In the genomic region with DNA sequence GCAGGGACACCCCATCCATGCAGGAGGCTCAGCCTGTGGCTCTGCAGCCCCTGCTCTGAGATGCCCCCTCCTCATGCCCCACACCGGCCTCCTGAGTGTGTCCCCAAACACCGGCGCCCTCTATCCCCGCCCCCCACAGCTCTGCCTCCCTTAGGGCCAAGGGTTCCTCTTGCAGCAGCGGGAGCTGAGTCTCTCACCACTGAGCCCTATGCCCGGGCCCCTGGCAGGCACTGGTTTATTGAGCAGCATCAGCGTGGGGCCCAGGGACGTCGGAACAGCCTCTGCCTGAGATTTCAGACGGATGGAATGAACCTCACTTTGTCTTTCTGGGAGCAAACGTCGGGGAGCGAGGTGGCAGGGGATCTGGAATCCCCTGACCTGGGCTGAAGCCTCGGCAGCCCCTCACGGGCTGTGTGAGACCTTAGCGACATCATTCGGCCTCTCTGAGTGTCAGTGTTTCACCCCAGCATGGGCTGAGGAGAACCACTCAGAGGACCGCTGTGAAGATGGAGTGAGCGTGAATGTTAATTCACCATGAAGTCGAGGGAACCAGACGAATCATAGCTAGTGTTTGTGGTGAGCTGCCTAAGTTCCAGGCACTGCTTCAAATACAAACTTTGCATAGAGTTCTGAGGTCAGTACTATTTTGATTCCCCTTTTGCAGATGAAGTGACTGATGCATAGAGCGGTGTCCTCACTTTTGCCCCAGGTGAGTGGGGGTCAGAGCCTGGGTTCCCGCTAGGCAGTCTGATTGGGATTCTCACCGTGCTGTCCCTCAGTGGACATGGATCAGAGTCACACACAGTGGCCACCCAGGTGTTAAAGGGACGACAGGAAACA, we compare ENCODE assay signal across 10 cellular contexts. TPM values are rescaled to one million over a fixed set of nuclear protein-coding genes. Genes with fewer than 3 reads are reported as not detected.
DNase-seq lines count a peak whose midpoint lies in the region; ATAC-seq, FAIRE-seq and TF ChIP-seq lines count a peak whose summit lies in the region.
"Had no signal": no experiment of that assay in that cellular context is flagged by ENCODE, and none has a peak within 500 bp of the region (broad histone marks: within the 10 kb centered on the region; RNA-seq: fewer than 3 reads in every experiment).

No MANE protein-coding gene starts in this region.

- H3K79me2 ChIP-seq in SU-DHL-6 (ENCODE audit: insufficient read depth, low read length) = no peaks in the 10 kb centered on the region
- no peaks in the 10 kb centered on the region for H3K79me2 ChIP-seq in H9 (ENCODE audit: insufficient read depth, low read length)

- no peaks in the 10 kb centered on the region for H3K79me1 ChIP-seq in H9 (ENCODE audit: insufficient read depth, low read depth, low read length, poor library complexity, severe bottlenecking)

- H3K27me3 ChIP-seq in CD4-positive, CD25-positive, alpha-beta regulatory T cell (ENCODE audit: control insufficient read depth, insufficient read depth, low read length) = peaks cover 4% of the 10 kb centered on the region
- no peaks in the 10 kb centered on the region for H3K27me3 ChIP-seq in SU-DHL-6 (ENCODE audit: low read length)
- H3K27me3 ChIP-seq in H9 (ENCODE audit: insufficient read depth, low read length) = no peaks in the 10 kb centered on the region; the same call in 1 of the 2 replicates
- peaks cover 26% of the 10 kb centered on the region for H3K27me3 ChIP-seq in left ventricle myocardium inferior (ENCODE audit: low read depth)

- no peaks in the 10 kb centered on the region for H3K36me3 ChIP-seq in CD4-positive, CD25-positive, alpha-beta regulatory T cell (ENCODE audit: control insufficient read depth, insufficient read depth, low read length)
- H3K36me3 ChIP-seq in SU-DHL-6 (ENCODE audit: low read length) (no peaks in the 10 kb centered on the region), left ventricle myocardium inferior (no peaks in the 10 kb centered on the region)

- no peak overlapping the region for H2AK5ac ChIP-seq in H9 (ENCODE audit: insufficient read length, low read length)

- H3K23ac ChIP-seq in H9 (ENCODE audit: insufficient read length, low read depth, low read length) = no peak overlapping the region

- H3K9me3 Mint-ChIP-seq in CD4-positive, CD25-positive, alpha-beta regulatory T cell = no peaks in the 10 kb centered on the region
- H3K9me3 Mint-ChIP-seq in H9 = no peaks in the 10 kb centered on the region

- H4K5ac ChIP-seq in H9 (ENCODE audit: insufficient read length, low read depth, low read length) = no peak overlapping the region

- TF ChIP-seq CTCF in SU-DHL-6 (IDR thresholded peaks at IDR 0.05; ENCODE audit: insufficient read depth, low read length, poor library complexity, severe bottlenecking) (no peak), H9 (conservative IDR thresholded peaks at IDR 0.05) (no peak), left ventricle myocardium inferior (IDR thresholded peaks at IDR 0.05; ENCODE audit: borderline replicate concordance) (no peak)

- H2BK5ac ChIP-seq in H9 (ENCODE audit: insufficient read length, low read length) = no peak overlapping the region

- no peaks in the 10 kb centered on the region for H4K20me1 ChIP-seq in SU-DHL-6 (ENCODE audit: low read depth, low read length)
- H4K20me1 ChIP-seq in H9 (ENCODE audit: control insufficient read depth, insufficient read depth, insufficient read length) = no peaks in the 10 kb centered on the region

- no peak overlapping the region for H3K4me3 ChIP-seq in CD4-positive, CD25-positive, alpha-beta regulatory T cell (ENCODE audit: low read depth, low read length)
- no peak overlapping the region for H3K4me3 ChIP-seq in SU-DHL-6 (ENCODE audit: insufficient read depth, low read length, poor library complexity, severe bottlenecking)
- no peak overlapping the region for H3K4me3 ChIP-seq in left ventricle myocardium inferior

- no peak overlapping the region for H3T11ph ChIP-seq in H9 (ENCODE audit: low read length)

- intact Hi-C loops in left ventricle myocardium inferior (cut with micrococcal nuclease) = no loop called here

- H3K27me3 Mint-ChIP-seq in CD4-positive, CD25-positive, alpha-beta regulatory T cell = peaks cover 52% of the 10 kb centered on the region
- H3K27me3 Mint-ChIP-seq in H9 (ENCODE audit: low read depth) = peaks cover 31% of the 10 kb centered on the region

- H2BK20ac ChIP-seq in H9 (ENCODE audit: low read depth, low read length, poor library complexity, severe bottlenecking) = no peak overlapping the region

- no CpG with 5 or more reads among the region's 25 CpGs for WGBS in H9 (ENCODE audit: extremely low coverage, insufficient read length, low lambda C conversion rate)

- peaks cover 0 to 11% (median 3%) of the 10 kb centered on the region in 4 donors for H3K4me1 Mint-ChIP-seq in CD4-positive, CD25-positive, alpha-beta regulatory T cell
- peaks cover 26 to 32% of the 10 kb centered on the region in 2 experiments for H3K4me1 Mint-ChIP-seq in H9

- H4K8ac ChIP-seq in H9 (replicated peaks; ENCODE audit: insufficient read length, low read depth, low read length) = no peak overlapping the region

- no peak overlapping the region; the same call in 1 of the 2 replicates for H3K14ac ChIP-seq in H9 (ENCODE audit: insufficient read depth, low read length)

- H2BK15ac ChIP-seq in H9 (ENCODE audit: low read depth, low read length) = no peak overlapping the region

- H3K4me3 Mint-ChIP-seq in CD4-positive, CD25-positive, alpha-beta regulatory T cell = no peak overlapping the region
- H3K4me3 Mint-ChIP-seq in H9 = no peak overlapping the region

- no peak overlapping the region for H2BK120ac ChIP-seq in H9 (ENCODE audit: low read depth, low read length, poor library complexity, severe bottlenecking)

- peaks cover 4% of the 10 kb centered on the region for H3K36me3 Mint-ChIP-seq in CD4-positive, CD25-positive, alpha-beta regulatory T cell
- no peaks in the 10 kb centered on the region for H3K36me3 Mint-ChIP-seq in H9 (ENCODE audit: insufficient read depth in 1 of 3, low read depth in 3 of 3)

- H2AFZ ChIP-seq in SU-DHL-6 (ENCODE audit: low read depth, low read length, severe bottlenecking) (no peak overlapping the region), H9 (ENCODE audit: low read length) (no peak overlapping the region)

- no peak overlapping the region for H3K18ac ChIP-seq in H9 (ENCODE audit: insufficient read length, low read depth, low read length)

- no peaks in the 10 kb centered on the region for H3K23me2 ChIP-seq in H9 (ENCODE audit: insufficient read length, low read depth, low read length, poor library complexity, severe bottlenecking)

- H3K4me1 ChIP-seq in CD4-positive, CD25-positive, alpha-beta regulatory T cell (ENCODE audit: control insufficient read depth, insufficient read depth, low read length, poor library complexity, severe bottlenecking) = peaks cover 8% of the 10 kb centered on the region
- no peaks in the 10 kb centered on the region; the same call in 1 of the 2 replicates for H3K4me1 ChIP-seq in H9 (ENCODE audit: insufficient read depth, low read length)
- peaks cover 23% of the 10 kb centered on the region for H3K4me1 ChIP-seq in left ventricle myocardium inferior

- H3K9me2 ChIP-seq in SU-DHL-6 (replicated peaks; ENCODE audit: insufficient read depth, low read length) = no peaks in the 10 kb centered on the region

- H3K27ac Mint-ChIP-seq in CD4-positive, CD25-positive, alpha-beta regulatory T cell = peak overlapping the region in 1 of 3 donors; percentile 84
- H3K27ac Mint-ChIP-seq in H9 = 0 out of 7 replicates have a peak overlapping the region, but pooled peaks of 1 of the 3 experiments have one; percentile 53

- no peak overlapping the region for H3K9ac ChIP-seq in SU-DHL-6 (ENCODE audit: low read length)
- H3K9ac ChIP-seq in H9 (ENCODE audit: extremely low read depth, insufficient read length, low read length) = no peak overlapping the region

- no peak for DNase-seq in CD4-positive, CD25-positive, alpha-beta regulatory T cell
- no peak for DNase-seq in GM19239 (ENCODE audit: insufficient read length, low spot score)
- DNase-seq in H9 = no peak
- no peak for DNase-seq in left lobe of liver (ENCODE audit: low spot score)
- DNase-seq in left ventricle myocardium inferior = no peak
- no peak for DNase-seq in stimulated activated naive CD4-positive, alpha-beta T cell treated with Interleukin-2 at 50 U/mL for 16 hours (lab: John Stamatoyannopoulos, UW)
- DNase-seq: H7, NCI-H1694 had no signal

- peaks cover 9% of the 10 kb centered on the region; the same call in 1 of the 2 replicates for H3F3A ChIP-seq in SU-DHL-6 (ENCODE audit: insufficient read depth)

- H3K9me3 ChIP-seq in CD4-positive, CD25-positive, alpha-beta regulatory T cell (ENCODE audit: control insufficient read depth in 2 of 2, low read length in 2 of 2) = no peaks in the 10 kb centered on the region
- no peaks in the 10 kb centered on the region for H3K9me3 ChIP-seq in SU-DHL-6 (ENCODE audit: insufficient read depth, low read length)
- H3K9me3 ChIP-seq in H9 (ENCODE audit: control insufficient read depth, low read depth, low read length) = no peaks in the 10 kb centered on the region
- H3K9me3 ChIP-seq in left ventricle myocardium inferior (replicated peaks) = no peaks in the 10 kb centered on the region

- no peak overlapping the region for H3K56ac ChIP-seq in H9 (ENCODE audit: insufficient read length, low read depth, low read length)

- H4K91ac ChIP-seq in H9 (ENCODE audit: insufficient read length, low read depth, low read length) = no peak overlapping the region

- H3K4ac ChIP-seq in H9 (ENCODE audit: low read depth, low read length) = no peak overlapping the region

- H3K4me2 ChIP-seq in SU-DHL-6 (ENCODE audit: low read depth, low read length, poor library complexity, severe bottlenecking) = peak overlapping the region; percentile 34
- H3K4me2 ChIP-seq in H9 (ENCODE audit: insufficient read depth, insufficient read length, low read length) = no peak overlapping the region

- ATAC-seq in CD4-positive, CD25-positive, alpha-beta regulatory T cell (ENCODE audit: low read depth in 2 of 2) = peak; percentile 33 to 40
- ATAC-seq in HG02938 (IDR thresholded peaks at IDR 0.05; ENCODE audit: unreplicated experiment) = peak; percentile 66
- ATAC-seq in left lobe of liver = no peak

- no peak overlapping the region for H2BK12ac ChIP-seq in H9 (ENCODE audit: insufficient read length, low read depth, low read length)

- peak; percentile 78 for FAIRE-seq in GM19239 (lab: Jason Lieb, UNC)

- H3K27ac ChIP-seq in CD4-positive, CD25-positive, alpha-beta regulatory T cell (ENCODE audit: insufficient read depth, low read length, poor library complexity, severe bottlenecking) = no peak overlapping the region
- H3K27ac ChIP-seq in SU-DHL-6 (ENCODE audit: low read depth, low read length) = no peak overlapping the region
- no peak overlapping the region for H3K27ac ChIP-seq in H9 (ENCODE audit: insufficient read length, low read depth, low read length)
- H3K27ac ChIP-seq in left ventricle myocardium inferior (replicated peaks) = no peak overlapping the region

RNA-seq across cellular contexts. Expression of a gene that starts 5.3 kb away (rescaled TPM):
- 5.5 TPM for total RNA-seq in CD4-positive, CD25-positive, alpha-beta regulatory T cell
- 10 to 100 TPM; 23.9 to 41.6 (median 28.4) TPM for polyA plus RNA-seq in CD4-positive, CD25-positive, alpha-beta regulatory T cell
- total RNA-seq in H9 (2021) = 4.9 and 5.6 TPM in 2 replicates
- 0.30 TPM for total RNA-seq in left lobe of liver
- 2.3 TPM for total RNA-seq in left ventricle myocardium inferior

RNA-seq across cellular contexts. Expression of a gene that starts 43.2 kb away (rescaled TPM):
- total RNA-seq in CD4-positive, CD25-positive, alpha-beta regulatory T cell = 36.9 TPM
- polyA plus RNA-seq in CD4-positive, CD25-positive, alpha-beta regulatory T cell = 10 to 100 TPM; 23.7 to 33.3 (median 26.5) TPM
- total RNA-seq in H9 (2021) (52.3 and 59.5 TPM in 2 replicates), left lobe of liver (13.3 TPM), left ventricle myocardium inferior (22.5 TPM)

RNA-seq across cellular contexts. Expression of a gene that starts 43.3 kb away (rescaled TPM):
- 476 TPM for total RNA-seq in CD4-positive, CD25-positive, alpha-beta regulatory T cell
- polyA plus RNA-seq in CD4-positive, CD25-positive, alpha-beta regulatory T cell = 1,000 to 10,000 TPM; 1,107 to 1,194 (median 1,127) TPM
- total RNA-seq in H9 (2021) = 506 and 520 TPM in 2 replicates
- total RNA-seq in left lobe of liver = 302 TPM
- 1,881 TPM for total RNA-seq in left ventricle myocardium inferior
